In the genomic region with DNA sequence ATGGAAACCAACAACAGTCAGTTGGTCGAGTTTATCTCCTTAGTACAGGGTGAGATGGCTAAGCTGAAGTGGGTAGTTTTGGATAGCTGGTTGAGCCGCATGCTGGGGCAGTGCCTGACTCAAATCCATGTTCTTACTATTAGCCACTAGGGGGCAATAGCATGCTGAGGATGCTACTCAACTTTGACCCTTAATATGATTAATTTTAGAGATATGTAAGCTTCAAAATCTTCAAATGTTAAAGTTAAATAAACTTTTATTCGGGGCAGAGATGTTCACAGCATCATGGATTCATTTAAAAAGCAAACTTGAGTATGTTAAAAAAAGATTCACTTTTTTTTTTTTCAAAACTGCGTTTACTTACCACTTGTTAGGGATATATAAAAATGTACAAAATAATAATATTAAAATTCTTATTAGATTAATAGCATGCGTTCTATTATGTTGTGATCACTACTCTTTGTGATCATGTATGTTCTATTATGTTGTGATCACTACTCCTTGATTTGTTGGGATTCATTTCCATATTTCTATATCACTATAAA, we compare ENCODE assay signal across 8 cellular contexts. TPM values are rescaled to one million over a fixed set of nuclear protein-coding genes. Genes with fewer than 3 reads are reported as not detected.
DNase-seq lines count a peak whose midpoint lies in the region; ATAC-seq and TF ChIP-seq lines count a peak whose summit lies in the region.

No MANE protein-coding gene starts in this region.

- peak; percentile 86 for TF ChIP-seq CTCF in fibroblast of pulmonary artery (IDR thresholded peaks at IDR 0.05; ENCODE audit: low read length, missing control alignments)
- TF ChIP-seq CTCF in osteocyte (IDR thresholded peaks at IDR 0.05) = peak; percentile 83

- no peaks in the 10 kb centered on the region for H3K36me3 Mint-ChIP-seq in osteocyte (ENCODE audit: unreplicated experiment)
- H3K36me3 Mint-ChIP-seq in activated T-helper 2 cell treated with anti-CD3 and anti-CD28 coated beads, Interferon-gamma antibody, Interleukin-2, Interleukin-4, amounts not matched to agents 10 μg/mL and 5 μg/mL and 100 μg/mL, durations not matched to agents 14 hours and 24 hours and 36 hours (ENCODE audit: low read depth) = no peaks in the 10 kb centered on the region

- DNase-seq in stimulated activated CD4-positive, alpha-beta T cell treated with anti-CD3 and anti-CD28 coated beads, Interleukin-12 subunit alpha, Interleukin-12 subunit beta, amount 100 ng/mL, for 4 hours = peak; percentile 3
- DNase-seq in stimulated activated CD4-positive, alpha-beta T cell treated with anti-CD3 and anti-CD28 coated beads, Interleukin-4, amount 100 ng/mL, for 4 hours = no peak
- peak; percentile 32 for DNase-seq in NCI-H1694 treated with DMSO at 0.1 percent for 48 hours (lab: John Stamatoyannopoulos, UW)
- peak; percentile 6 for DNase-seq in activated CD4-positive, alpha-beta T cell treated with anti-CD3 and anti-CD28 coated beads, Interleukin-2, amount 50 U/mL, for 1 hour
- peak; percentile 63 for DNase-seq in fibroblast of pulmonary artery (ENCODE audit: low read depth)
- DNase-seq in osteocyte (ENCODE audit: extremely low spot score, unreplicated experiment) = peak; percentile 36
- DNase-seq in activated T-helper 2 cell treated with anti-CD3 and anti-CD28 coated beads, Interferon-gamma antibody, Interleukin-2, Interleukin-4, amounts not matched to agents 10 μg/mL and 5 μg/mL and 100 μg/mL, durations not matched to agents 14 hours and 24 hours and 36 hours (ENCODE audit: low spot score) = no peak

- ATAC-seq in HG02588 (IDR thresholded peaks at IDR 0.05; ENCODE audit: unreplicated experiment) = peak; percentile 57

- H3K27me3 Mint-ChIP-seq in osteocyte (ENCODE audit: unreplicated experiment) = peaks cover 32% of the 10 kb centered on the region
- peaks cover 3% of the 10 kb centered on the region for H3K27me3 Mint-ChIP-seq in activated T-helper 2 cell treated with anti-CD3 and anti-CD28 coated beads, Interferon-gamma antibody, Interleukin-2, Interleukin-4, amounts not matched to agents 10 μg/mL and 5 μg/mL and 100 μg/mL, durations not matched to agents 14 hours and 24 hours and 36 hours (ENCODE audit: low read depth)

- peaks cover 5% of the 10 kb centered on the region for H3K4me1 Mint-ChIP-seq in osteocyte (ENCODE audit: unreplicated experiment)
- peaks cover 4% of the 10 kb centered on the region for H3K4me1 Mint-ChIP-seq in activated T-helper 2 cell treated with anti-CD3 and anti-CD28 coated beads, Interferon-gamma antibody, Interleukin-2, Interleukin-4, amounts not matched to agents 10 μg/mL and 5 μg/mL and 100 μg/mL, durations not matched to agents 14 hours and 24 hours and 36 hours (ENCODE audit: low read depth)

- H3K9me3 Mint-ChIP-seq in osteocyte (ENCODE audit: unreplicated experiment) = no peaks in the 10 kb centered on the region
- no peaks in the 10 kb centered on the region for H3K9me3 Mint-ChIP-seq in activated T-helper 2 cell treated with anti-CD3 and anti-CD28 coated beads, Interferon-gamma antibody, Interleukin-2, Interleukin-4, amounts not matched to agents 10 μg/mL and 5 μg/mL and 100 μg/mL, durations not matched to agents 14 hours and 24 hours and 36 hours

- no peak overlapping the region for H3K4me3 ChIP-seq in fibroblast of pulmonary artery (replicated peaks; ENCODE audit: low read depth, low read length)

- H3K27ac Mint-ChIP-seq in osteocyte (ENCODE audit: unreplicated experiment) = no peak overlapping the region
- H3K27ac Mint-ChIP-seq in activated T-helper 2 cell treated with anti-CD3 and anti-CD28 coated beads, Interferon-gamma antibody, Interleukin-2, Interleukin-4, amounts not matched to agents 10 μg/mL and 5 μg/mL and 100 μg/mL, durations not matched to agents 14 hours and 24 hours and 36 hours = no peak overlapping the region

- H3K4me3 Mint-ChIP-seq in osteocyte (ENCODE audit: unreplicated experiment) = no peak overlapping the region
- no peak overlapping the region for H3K4me3 Mint-ChIP-seq in activated T-helper 2 cell treated with anti-CD3 and anti-CD28 coated beads, Interferon-gamma antibody, Interleukin-2, Interleukin-4, amounts not matched to agents 10 μg/mL and 5 μg/mL and 100 μg/mL, durations not matched to agents 14 hours and 24 hours and 36 hours (ENCODE audit: low read depth)

- intact Hi-C loops in activated T-helper 2 cell treated with anti-CD3 and anti-CD28 coated beads, Interferon-gamma antibody, Interleukin-2, Interleukin-4, amounts not matched to agents 10 μg/mL and 5 μg/mL and 100 μg/mL, durations not matched to agents 14 hours and 24 hours and 36 hours (cut with micrococcal nuclease) = loop anchor here (2.0 kb wide), 1 partner anchor 74 kb away; no protein-coding TSS in a partner anchor

RNA-seq across cellular contexts. Expression of gene C9orf153, which starts 57.0 kb away (rescaled TPM):
- 0.40 TPM in 1 of 2 replicates, not detected in the other for total RNA-seq in osteocyte
- 0.34 and 0.41 TPM in 2 replicates for total RNA-seq in activated T-helper 2 cell treated with anti-CD3 and anti-CD28 coated beads, Interferon-gamma antibody, Interleukin-2, Interleukin-4, amounts not matched to agents 10 μg/mL and 5 μg/mL and 100 μg/mL, durations not matched to agents 14 hours and 24 hours and 36 hours

Comparison
In these comparisons a context has a peak if more than half of its experiments do, and no peak if none do; other contexts are left out.
1. DNase-seq: peak in stimulated activated CD4-positive, alpha-beta T cell treated with anti-CD3 and anti-CD28 coated beads, Interleukin-12 subunit alpha, Interleukin-12 subunit beta, amount 100 ng/mL, for 4 hours (single experiment), NCI-H1694 treated with DMSO at 0.1 percent for 48 hours (single experiment), activated CD4-positive, alpha-beta T cell treated with anti-CD3 and anti-CD28 coated beads, Interleukin-2, amount 50 U/mL, for 1 hour (single experiment), fibroblast of pulmonary artery (single experiment) and osteocyte (single experiment); none in stimulated activated CD4-positive, alpha-beta T cell treated with anti-CD3 and anti-CD28 coated beads, Interleukin-4, amount 100 ng/mL, for 4 hours (0 of 2) and activated T-helper 2 cell treated with anti-CD3 and anti-CD28 coated beads, Interferon-gamma antibody, Interleukin-2, Interleukin-4, amounts not matched to agents 10 μg/mL and 5 μg/mL and 100 μg/mL, durations not matched to agents 14 hours and 24 hours and 36 hours (single experiment).